ENCODE assay signal across 1 cellular context in the genomic region with DNA sequence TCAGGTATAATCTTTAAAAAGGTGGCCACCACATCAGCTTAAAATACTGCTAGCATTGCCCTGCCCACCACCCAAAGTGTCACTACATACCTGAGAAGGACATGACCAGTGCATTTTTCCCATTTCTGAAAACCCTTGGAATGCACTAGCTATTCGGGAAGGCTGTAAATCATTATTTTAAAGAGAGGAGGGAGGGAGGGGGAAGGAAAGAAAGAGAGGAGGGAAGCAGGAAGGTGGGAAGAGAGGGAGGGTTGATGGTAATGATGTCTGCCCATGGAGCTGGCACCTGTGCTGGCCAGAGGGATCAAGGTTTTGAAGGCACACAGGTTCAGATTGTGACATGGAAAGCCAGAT.
TF ChIP-seq lines count a peak whose summit lies in the region.

No MANE protein-coding gene starts in this region.

TF ChIP-seq in GM23338, 12 proteins besides CTCF, POLR2A, EP300 and RAD21 (continued from another document):
- TF ChIP-seq, protein P1, sequence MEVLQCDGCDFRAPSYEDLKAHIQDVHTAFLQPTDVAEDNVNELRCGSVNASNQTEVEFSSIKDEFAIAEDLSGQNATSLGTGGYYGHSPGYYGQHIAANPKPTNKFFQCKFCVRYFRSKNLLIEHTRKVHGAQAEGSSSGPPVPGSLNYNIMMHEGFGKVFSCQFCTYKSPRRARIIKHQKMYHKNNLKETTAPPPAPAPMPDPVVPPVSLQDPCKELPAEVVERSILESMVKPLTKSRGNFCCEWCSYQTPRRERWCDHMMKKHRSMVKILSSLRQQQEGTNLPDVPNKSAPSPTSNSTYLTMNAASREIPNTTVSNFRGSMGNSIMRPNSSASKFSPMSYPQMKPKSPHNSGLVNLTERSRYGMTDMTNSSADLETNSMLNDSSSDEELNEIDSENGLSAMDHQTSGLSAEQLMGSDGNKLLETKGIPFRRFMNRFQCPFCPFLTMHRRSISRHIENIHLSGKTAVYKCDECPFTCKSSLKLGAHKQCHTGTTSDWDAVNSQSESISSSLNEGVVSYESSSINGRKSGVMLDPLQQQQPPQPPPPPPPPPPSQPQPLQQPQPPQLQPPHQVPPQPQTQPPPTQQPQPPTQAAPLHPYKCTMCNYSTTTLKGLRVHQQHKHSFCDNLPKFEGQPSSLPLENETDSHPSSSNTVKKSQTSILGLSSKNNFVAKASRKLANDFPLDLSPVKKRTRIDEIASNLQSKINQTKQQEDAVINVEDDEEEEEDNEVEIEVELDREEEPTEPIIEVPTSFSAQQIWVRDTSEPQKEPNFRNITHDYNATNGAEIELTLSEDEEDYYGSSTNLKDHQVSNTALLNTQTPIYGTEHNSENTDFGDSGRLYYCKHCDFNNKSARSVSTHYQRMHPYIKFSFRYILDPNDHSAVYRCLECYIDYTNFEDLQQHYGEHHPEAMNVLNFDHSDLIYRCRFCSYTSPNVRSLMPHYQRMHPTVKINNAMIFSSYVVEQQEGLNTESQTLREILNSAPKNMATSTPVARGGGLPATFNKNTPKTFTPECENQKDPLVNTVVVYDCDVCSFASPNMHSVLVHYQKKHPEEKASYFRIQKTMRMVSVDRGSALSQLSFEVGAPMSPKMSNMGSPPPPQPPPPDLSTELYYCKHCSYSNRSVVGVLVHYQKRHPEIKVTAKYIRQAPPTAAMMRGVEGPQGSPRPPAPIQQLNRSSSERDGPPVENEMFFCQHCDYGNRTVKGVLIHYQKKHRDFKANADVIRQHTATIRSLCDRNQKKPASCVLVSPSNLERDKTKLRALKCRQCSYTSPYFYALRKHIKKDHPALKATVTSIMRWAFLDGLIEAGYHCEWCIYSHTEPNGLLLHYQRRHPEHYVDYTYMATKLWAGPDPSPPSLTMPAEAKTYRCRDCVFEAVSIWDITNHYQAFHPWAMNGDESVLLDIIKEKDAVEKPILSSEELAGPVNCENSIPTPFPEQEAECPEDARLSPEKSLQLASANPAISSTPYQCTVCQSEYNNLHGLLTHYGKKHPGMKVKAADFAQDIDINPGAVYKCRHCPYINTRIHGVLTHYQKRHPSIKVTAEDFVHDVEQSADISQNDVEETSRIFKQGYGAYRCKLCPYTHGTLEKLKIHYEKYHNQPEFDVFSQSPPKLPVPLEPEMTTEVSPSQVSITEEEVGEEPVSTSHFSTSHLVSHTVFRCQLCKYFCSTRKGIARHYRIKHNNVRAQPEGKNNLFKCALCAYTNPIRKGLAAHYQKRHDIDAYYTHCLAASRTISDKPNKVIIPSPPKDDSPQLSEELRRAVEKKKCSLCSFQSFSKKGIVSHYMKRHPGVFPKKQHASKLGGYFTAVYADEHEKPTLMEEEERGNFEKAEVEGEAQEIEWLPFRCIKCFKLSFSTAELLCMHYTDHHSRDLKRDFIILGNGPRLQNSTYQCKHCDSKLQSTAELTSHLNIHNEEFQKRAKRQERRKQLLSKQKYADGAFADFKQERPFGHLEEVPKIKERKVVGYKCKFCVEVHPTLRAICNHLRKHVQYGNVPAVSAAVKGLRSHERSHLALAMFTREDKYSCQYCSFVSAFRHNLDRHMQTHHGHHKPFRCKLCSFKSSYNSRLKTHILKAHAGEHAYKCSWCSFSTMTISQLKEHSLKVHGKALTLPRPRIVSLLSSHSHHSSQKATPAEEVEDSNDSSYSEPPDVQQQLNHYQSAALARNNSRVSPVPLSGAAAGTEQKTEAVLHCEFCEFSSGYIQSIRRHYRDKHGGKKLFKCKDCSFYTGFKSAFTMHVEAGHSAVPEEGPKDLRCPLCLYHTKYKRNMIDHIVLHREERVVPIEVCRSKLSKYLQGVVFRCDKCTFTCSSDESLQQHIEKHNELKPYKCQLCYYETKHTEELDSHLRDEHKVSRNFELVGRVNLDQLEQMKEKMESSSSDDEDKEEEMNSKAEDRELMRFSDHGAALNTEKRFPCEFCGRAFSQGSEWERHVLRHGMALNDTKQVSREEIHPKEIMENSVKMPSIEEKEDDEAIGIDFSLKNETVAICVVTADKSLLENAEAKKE (CRISPR knock-in tag; IDR thresholded peaks at IDR 0.05) = no peak
